ENCODE assay signal across 8 cellular contexts in genomic region chr10:126062132-126063032, GRCh38.
DNase-seq lines count a peak whose midpoint lies in the region; ATAC-seq and TF ChIP-seq lines count a peak whose summit lies in the region.

No MANE protein-coding gene starts in this region.

- peaks cover 66% of the 10 kb centered on the region for H3K4me1 Mint-ChIP-seq in brain
- no peaks in the 10 kb centered on the region for H3K4me1 Mint-ChIP-seq in activated naive CD4-positive, alpha-beta T cell treated with anti-CD3 and anti-CD28 coated beads, Interleukin-2, amount 10 ng/mL, durations not matched to agents 7 days and 5 days

- CTCF ChIA-PET in activated naive CD4-positive, alpha-beta T cell treated with anti-CD3 and anti-CD28 coated beads, Interleukin-2, amount 10 ng/mL, durations not matched to agents 7 days and 5 days (lab: Charles Lee): no interaction called here

- peaks cover 2 to 16% (median 3%) of the 10 kb centered on the region in 5 experiments for H3K9me3 Mint-ChIP-seq in brain
- H3K9me3 Mint-ChIP-seq in activated naive CD4-positive, alpha-beta T cell treated with anti-CD3 and anti-CD28 coated beads, Interleukin-2, amount 10 ng/mL, durations not matched to agents 7 days and 5 days: no peaks in the 10 kb centered on the region

- H3K27ac Mint-ChIP-seq in brain: peak overlapping the region in 4 of 5 experiments; percentile 48 to 95 (median 72)
- no peak overlapping the region for H3K27ac Mint-ChIP-seq in activated naive CD4-positive, alpha-beta T cell treated with anti-CD3 and anti-CD28 coated beads, Interleukin-2, amount 10 ng/mL, durations not matched to agents 7 days and 5 days

- peak overlapping the region in 1 of 5 experiments; percentile 4 for H3K4me3 Mint-ChIP-seq in brain
- H3K4me3 Mint-ChIP-seq in activated naive CD4-positive, alpha-beta T cell treated with anti-CD3 and anti-CD28 coated beads, Interleukin-2, amount 10 ng/mL, durations not matched to agents 7 days and 5 days: no peak overlapping the region

- no peak for TF ChIP-seq CTCF in brain (conservative IDR thresholded peaks at IDR 0.05)

- H3K27me3 Mint-ChIP-seq in brain: no peaks in the 10 kb centered on the region
- no peaks in the 10 kb centered on the region for H3K27me3 Mint-ChIP-seq in activated naive CD4-positive, alpha-beta T cell treated with anti-CD3 and anti-CD28 coated beads, Interleukin-2, amount 10 ng/mL, durations not matched to agents 7 days and 5 days

- H3K36me3 Mint-ChIP-seq in brain: peaks cover 9% of the 10 kb centered on the region
- no peaks in the 10 kb centered on the region for H3K36me3 Mint-ChIP-seq in activated naive CD4-positive, alpha-beta T cell treated with anti-CD3 and anti-CD28 coated beads, Interleukin-2, amount 10 ng/mL, durations not matched to agents 7 days and 5 days

- DNase-seq in HS-27A (ENCODE audit: low read depth) (peak; percentile 75), iris pigment epithelial cell (ENCODE audit: low read depth) (peak; percentile 96), substantia nigra (lab: John Stamatoyannopoulos, UW) (peak in 45 of 49 donors; percentile 17 to 86 (median 66)), DMS153 treated with DMSO at 0.1 percent for 48 hours (lab: John Stamatoyannopoulos, UW; ENCODE audit: unreplicated experiment) (no peak), NCI-H2029 treated with DMSO at 0.1 percent for 48 hours (lab: John Stamatoyannopoulos, UW) (no peak)
- DNase-seq in activated naive CD4-positive, alpha-beta T cell treated with anti-CD3 and anti-CD28 coated beads, Interleukin-2, amount 10 ng/mL, durations not matched to agents 7 days and 5 days: no peak

- peak overlapping the region; percentile 35 for H3K27ac ChIP-seq in substantia nigra (ENCODE audit: low read depth, low read length, poor library complexity, severe bottlenecking)

- ATAC-seq in HG02981 (IDR thresholded peaks at IDR 0.05; ENCODE audit: unreplicated experiment): no peak

Comparison
In these comparisons a context has a peak if more than half of its experiments do, and no peak if none do; other contexts are left out.
1. DNase-seq: peak in HS-27A (single experiment), iris pigment epithelial cell (single experiment) and substantia nigra (45 of 49); none in DMS153 treated with DMSO at 0.1 percent for 48 hours (single experiment), NCI-H2029 treated with DMSO at 0.1 percent for 48 hours (single experiment) and activated naive CD4-positive, alpha-beta T cell treated with anti-CD3 and anti-CD28 coated beads, Interleukin-2, amount 10 ng/mL, durations not matched to agents 7 days and 5 days (single experiment).